Comparison of ENCODE assay signal across 9 cellular contexts in genomic region chr6:33000053-33000452, GRCh38. TPM values are rescaled to one million over a fixed set of nuclear protein-coding genes. Genes with fewer than 3 reads are reported as not detected.
A peak's percentile ranks its signal among the peaks of the same experiment; 100 is the strongest.
DNase-seq lines count a peak whose midpoint lies in the region; ATAC-seq and TF ChIP-seq lines count a peak whose summit lies in the region.
"Had no signal": no experiment of that assay in that cellular context is flagged by ENCODE, and none has a peak within 500 bp of the region (broad histone marks: within the 10 kb centered on the region; RNA-seq: fewer than 3 reads in every experiment).

No MANE protein-coding gene starts in this region.

- intact Hi-C loops in dorsolateral prefrontal cortex (cut with DNase I) = no loop called here
- intact Hi-C loops in tibial artery (cut with DNase I; ENCODE audit: low total_unique reads) = no loop called here

- H3K27ac ChIP-seq in dorsolateral prefrontal cortex (no peak overlapping the region), tibial artery (no peak overlapping the region)

- H3K9me3 ChIP-seq in tibial artery = no peaks in the 10 kb centered on the region

- peaks cover 0 to 11% (median 0%) of the 10 kb centered on the region in 45 donors for H3K27me3 ChIP-seq in dorsolateral prefrontal cortex
- H3K27me3 ChIP-seq in tibial artery = peaks cover 0 to 61% of the 10 kb centered on the region in 2 donors

- in situ Hi-C loops in GM13977 (cut with MboI; ENCODE audit: low pct_unique_long_range_greater_than_20kb, low sequenced_read_pairs, unreplicated experiment) = loop anchor here (10.0 kb wide), 1 partner anchor 245 kb away; no protein-coding TSS in a partner anchor

- H3K4me3 ChIP-seq in dorsolateral prefrontal cortex (no peak overlapping the region), tibial artery (no peak overlapping the region)

- ATAC-seq in HG02642 (IDR thresholded peaks at IDR 0.05; ENCODE audit: poor library complexity, unreplicated experiment) = no peak

- peak; percentile 29 for DNase-seq in COR-L47 (lab: John Stamatoyannopoulos, UW)
- DNase-seq in GM13977 (ENCODE audit: low spot score) = peak; percentile 62
- DNase-seq in RPMI8226 = peak; percentile 75
- peak; percentile 70 for DNase-seq in islet precursor cell
- DNase-seq in Kasumi-1 (lab: John Stamatoyannopoulos, UW) = no peak
- no peak for DNase-seq in dorsolateral prefrontal cortex
- DNase-seq in tibial artery = no peak
- DNase-seq: foreskin melanocyte had no signal

- H3K4me1 ChIP-seq in tibial artery = no peaks in the 10 kb centered on the region

- peak; percentile 42 for TF ChIP-seq CTCF in GM13977 (IDR thresholded peaks at IDR 0.05; ENCODE audit: extremely low read depth, insufficient read depth, missing control alignments)
- TF ChIP-seq CTCF in dorsolateral prefrontal cortex (IDR thresholded peaks at IDR 0.05 in 54 of 56, conservative IDR thresholded peaks at IDR 0.05 in 2 of 56; ENCODE audit: low read depth in 1 of 56, partially characterized antibody in 56 of 56) = peak in 4 of 56 donors; percentile 5 to 28 (median 6)
- no peak for TF ChIP-seq CTCF in tibial artery (IDR thresholded peaks at IDR 0.05)

- no peaks in the 10 kb centered on the region for H3K36me3 ChIP-seq in tibial artery

RNA-seq across cellular contexts. Expression of gene HLA-DOA, which starts 9.3 kb away (rescaled TPM):
- 1 to 10 TPM in 118 of 120 experiments, under 1 TPM in 2; 0.64 to 9.6 (median 3.2) TPM for total RNA-seq in dorsolateral prefrontal cortex

RNA-seq across cellular contexts. Expression of gene BRD2, which starts 31.7 kb away (rescaled TPM):
- 100 to 1,000 TPM; 107 to 197 (median 134) TPM for total RNA-seq in dorsolateral prefrontal cortex

RNA-seq across cellular contexts. Expression of gene HLA-DMA, which starts 47.2 kb away (rescaled TPM):
- total RNA-seq in dorsolateral prefrontal cortex = 10 to 100 TPM in 91 of 120 experiments, 1 to 10 TPM in 29; 5.0 to 44.2 (median 15.1) TPM

RNA-seq across cellular contexts. Expression of gene HLA-DMB, which starts 59.2 kb away (rescaled TPM):
- 10 to 100 TPM in 63 of 120 experiments, 1 to 10 TPM in 57; 2.4 to 46.1 (median 10.3) TPM for total RNA-seq in dorsolateral prefrontal cortex

Comparison
In these comparisons a context has a peak if more than half of its experiments do, and no peak if none do; other contexts are left out.
1. DNase-seq: peak in COR-L47 (single experiment), GM13977 (single experiment), RPMI8226 (single experiment) and islet precursor cell (single experiment); none in Kasumi-1 (0 of 2), dorsolateral prefrontal cortex (0 of 10) and tibial artery (0 of 2).